ENCODE assay signal across 1 cellular context in the genomic region with DNA sequence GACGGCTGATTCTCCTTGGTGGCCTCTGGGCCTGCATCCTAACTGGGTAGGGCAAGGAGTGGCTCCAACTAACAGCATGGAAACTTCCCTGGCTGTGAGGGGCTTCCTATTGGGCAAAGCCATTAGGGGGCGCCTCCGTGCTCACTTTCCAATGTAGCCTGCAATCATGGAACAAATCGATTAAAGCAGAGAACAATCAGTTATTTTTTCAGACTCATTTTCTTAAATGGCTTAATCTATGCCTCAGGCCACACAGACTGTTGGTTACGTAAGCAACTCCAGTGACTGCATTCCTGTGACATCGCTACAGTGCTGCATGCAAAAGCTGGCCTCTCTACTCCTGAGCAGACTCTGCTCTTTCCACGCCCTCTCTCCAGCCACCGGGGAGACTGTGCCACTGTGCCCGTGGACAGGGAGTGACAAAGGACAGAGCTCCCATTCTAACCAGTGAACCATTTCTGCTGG.
TF ChIP-seq lines count a peak whose summit lies in the region.

No MANE protein-coding gene starts in this region.

TF ChIP-seq in GM23338, 12 proteins besides CTCF, POLR2A, EP300 and RAD21 (continued from another document):
- TF ChIP-seq, protein P1, sequence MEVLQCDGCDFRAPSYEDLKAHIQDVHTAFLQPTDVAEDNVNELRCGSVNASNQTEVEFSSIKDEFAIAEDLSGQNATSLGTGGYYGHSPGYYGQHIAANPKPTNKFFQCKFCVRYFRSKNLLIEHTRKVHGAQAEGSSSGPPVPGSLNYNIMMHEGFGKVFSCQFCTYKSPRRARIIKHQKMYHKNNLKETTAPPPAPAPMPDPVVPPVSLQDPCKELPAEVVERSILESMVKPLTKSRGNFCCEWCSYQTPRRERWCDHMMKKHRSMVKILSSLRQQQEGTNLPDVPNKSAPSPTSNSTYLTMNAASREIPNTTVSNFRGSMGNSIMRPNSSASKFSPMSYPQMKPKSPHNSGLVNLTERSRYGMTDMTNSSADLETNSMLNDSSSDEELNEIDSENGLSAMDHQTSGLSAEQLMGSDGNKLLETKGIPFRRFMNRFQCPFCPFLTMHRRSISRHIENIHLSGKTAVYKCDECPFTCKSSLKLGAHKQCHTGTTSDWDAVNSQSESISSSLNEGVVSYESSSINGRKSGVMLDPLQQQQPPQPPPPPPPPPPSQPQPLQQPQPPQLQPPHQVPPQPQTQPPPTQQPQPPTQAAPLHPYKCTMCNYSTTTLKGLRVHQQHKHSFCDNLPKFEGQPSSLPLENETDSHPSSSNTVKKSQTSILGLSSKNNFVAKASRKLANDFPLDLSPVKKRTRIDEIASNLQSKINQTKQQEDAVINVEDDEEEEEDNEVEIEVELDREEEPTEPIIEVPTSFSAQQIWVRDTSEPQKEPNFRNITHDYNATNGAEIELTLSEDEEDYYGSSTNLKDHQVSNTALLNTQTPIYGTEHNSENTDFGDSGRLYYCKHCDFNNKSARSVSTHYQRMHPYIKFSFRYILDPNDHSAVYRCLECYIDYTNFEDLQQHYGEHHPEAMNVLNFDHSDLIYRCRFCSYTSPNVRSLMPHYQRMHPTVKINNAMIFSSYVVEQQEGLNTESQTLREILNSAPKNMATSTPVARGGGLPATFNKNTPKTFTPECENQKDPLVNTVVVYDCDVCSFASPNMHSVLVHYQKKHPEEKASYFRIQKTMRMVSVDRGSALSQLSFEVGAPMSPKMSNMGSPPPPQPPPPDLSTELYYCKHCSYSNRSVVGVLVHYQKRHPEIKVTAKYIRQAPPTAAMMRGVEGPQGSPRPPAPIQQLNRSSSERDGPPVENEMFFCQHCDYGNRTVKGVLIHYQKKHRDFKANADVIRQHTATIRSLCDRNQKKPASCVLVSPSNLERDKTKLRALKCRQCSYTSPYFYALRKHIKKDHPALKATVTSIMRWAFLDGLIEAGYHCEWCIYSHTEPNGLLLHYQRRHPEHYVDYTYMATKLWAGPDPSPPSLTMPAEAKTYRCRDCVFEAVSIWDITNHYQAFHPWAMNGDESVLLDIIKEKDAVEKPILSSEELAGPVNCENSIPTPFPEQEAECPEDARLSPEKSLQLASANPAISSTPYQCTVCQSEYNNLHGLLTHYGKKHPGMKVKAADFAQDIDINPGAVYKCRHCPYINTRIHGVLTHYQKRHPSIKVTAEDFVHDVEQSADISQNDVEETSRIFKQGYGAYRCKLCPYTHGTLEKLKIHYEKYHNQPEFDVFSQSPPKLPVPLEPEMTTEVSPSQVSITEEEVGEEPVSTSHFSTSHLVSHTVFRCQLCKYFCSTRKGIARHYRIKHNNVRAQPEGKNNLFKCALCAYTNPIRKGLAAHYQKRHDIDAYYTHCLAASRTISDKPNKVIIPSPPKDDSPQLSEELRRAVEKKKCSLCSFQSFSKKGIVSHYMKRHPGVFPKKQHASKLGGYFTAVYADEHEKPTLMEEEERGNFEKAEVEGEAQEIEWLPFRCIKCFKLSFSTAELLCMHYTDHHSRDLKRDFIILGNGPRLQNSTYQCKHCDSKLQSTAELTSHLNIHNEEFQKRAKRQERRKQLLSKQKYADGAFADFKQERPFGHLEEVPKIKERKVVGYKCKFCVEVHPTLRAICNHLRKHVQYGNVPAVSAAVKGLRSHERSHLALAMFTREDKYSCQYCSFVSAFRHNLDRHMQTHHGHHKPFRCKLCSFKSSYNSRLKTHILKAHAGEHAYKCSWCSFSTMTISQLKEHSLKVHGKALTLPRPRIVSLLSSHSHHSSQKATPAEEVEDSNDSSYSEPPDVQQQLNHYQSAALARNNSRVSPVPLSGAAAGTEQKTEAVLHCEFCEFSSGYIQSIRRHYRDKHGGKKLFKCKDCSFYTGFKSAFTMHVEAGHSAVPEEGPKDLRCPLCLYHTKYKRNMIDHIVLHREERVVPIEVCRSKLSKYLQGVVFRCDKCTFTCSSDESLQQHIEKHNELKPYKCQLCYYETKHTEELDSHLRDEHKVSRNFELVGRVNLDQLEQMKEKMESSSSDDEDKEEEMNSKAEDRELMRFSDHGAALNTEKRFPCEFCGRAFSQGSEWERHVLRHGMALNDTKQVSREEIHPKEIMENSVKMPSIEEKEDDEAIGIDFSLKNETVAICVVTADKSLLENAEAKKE (CRISPR knock-in tag; IDR thresholded peaks at IDR 0.05), result no peak
- TF ChIP-seq EZH2phosphoT487 (IDR thresholded peaks at IDR 0.05; ENCODE audit: unreplicated experiment), result no peak
